ENCODE assay signal across 1 cellular context in the genomic region with DNA sequence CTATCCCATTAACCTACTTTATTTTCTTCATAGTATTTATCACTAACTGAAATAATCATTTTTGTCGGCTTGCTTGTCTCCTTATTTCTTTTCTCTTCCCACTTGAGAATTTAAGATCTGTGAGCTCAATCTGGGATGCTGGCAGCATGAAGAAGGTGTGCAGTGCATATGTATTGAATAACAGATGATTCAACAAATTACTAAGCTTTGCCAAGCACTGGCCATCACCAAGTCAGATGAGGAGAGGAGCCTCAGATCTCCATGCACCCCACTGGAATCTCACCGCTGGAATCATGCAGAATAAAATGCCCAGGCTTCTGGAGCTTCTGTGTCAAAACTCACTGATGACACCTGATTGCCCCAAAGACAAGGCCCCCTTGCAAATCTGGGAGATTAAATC.
TF ChIP-seq lines count a peak whose summit lies in the region.

No MANE protein-coding gene starts in this region.

TF ChIP-seq in SK-N-SH, 30 proteins besides CTCF, POLR2A, EP300 and RAD21:
- TF ChIP-seq, protein P1, sequence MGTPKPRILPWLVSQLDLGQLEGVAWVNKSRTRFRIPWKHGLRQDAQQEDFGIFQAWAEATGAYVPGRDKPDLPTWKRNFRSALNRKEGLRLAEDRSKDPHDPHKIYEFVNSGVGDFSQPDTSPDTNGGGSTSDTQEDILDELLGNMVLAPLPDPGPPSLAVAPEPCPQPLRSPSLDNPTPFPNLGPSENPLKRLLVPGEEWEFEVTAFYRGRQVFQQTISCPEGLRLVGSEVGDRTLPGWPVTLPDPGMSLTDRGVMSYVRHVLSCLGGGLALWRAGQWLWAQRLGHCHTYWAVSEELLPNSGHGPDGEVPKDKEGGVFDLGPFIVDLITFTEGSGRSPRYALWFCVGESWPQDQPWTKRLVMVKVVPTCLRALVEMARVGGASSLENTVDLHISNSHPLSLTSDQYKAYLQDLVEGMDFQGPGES (IDR thresholded peaks at IDR 0.05; ENCODE audit: low read depth, low read length): no peak
- TF ChIP-seq CHD2 (IDR thresholded peaks at IDR 0.05; ENCODE audit: low read length, partially characterized antibody) (no peak), FOSL2 (IDR thresholded peaks at IDR 0.05; ENCODE audit: borderline replicate concordance, low read depth) (peak; percentile 42; the same call in 1 of the 2 replicates), USF2 (IDR thresholded peaks at IDR 0.05; ENCODE audit: borderline replicate concordance, low read depth, low read length) (no peak), NFIC (IDR thresholded peaks at IDR 0.05; ENCODE audit: borderline replicate concordance) (peak; percentile 41; the same call in 1 of the 2 replicates), TCF12 (IDR thresholded peaks at IDR 0.05) (peak; percentile 45; the same call in 1 of the 2 replicates), RFX5 (IDR thresholded peaks at IDR 0.05; ENCODE audit: low read length) (no peak), TAF1 (IDR thresholded peaks at IDR 0.05; ENCODE audit: borderline replicate concordance, low read depth, low read length) (no peak), NRF1 (IDR thresholded peaks at IDR 0.05; ENCODE audit: low read depth, low read length) (no peak)
